ENCODE assay signal across 1 cellular context in the genomic region with DNA sequence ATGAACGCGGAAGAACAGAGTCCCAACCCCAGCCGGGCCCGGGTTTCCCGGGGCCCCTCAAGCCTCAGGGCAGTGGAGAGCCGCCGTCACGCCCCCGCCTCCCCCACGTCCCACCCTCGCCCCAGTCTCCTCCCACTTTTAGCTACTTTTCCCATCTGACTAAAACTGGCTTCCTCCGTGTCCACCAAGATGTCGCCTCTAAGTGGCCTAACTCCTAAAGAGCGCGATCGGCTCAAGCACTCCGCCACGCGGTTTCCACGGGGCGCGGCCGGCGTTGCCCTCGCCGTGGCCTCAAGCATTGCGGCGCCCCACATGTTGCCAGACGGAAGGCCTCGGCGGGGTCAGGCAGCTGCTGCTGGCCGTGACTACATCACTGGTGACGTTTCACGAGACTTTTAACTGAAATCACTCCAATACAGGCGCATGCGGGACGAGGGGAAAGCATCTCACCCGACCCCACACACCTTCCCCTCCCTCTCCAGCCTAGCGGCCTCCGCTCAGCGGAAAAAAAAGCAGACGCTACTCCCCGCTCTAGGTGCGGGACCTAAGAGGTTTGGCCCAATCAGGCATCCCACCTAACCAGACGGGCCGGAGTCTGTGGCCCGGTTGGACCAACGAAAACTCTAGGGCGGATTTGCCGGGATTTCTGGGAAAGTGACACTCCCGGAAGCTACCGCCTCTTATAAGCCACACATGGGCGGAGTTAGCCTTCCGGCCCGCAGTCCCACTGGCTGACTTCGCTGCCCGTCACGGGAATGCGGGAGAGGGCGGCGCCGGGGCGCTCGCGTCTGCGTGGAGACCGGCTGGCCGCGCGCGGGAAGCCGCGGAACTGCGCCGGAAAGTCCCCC.
TF ChIP-seq lines count a peak whose summit lies in the region.

A gene (plus strand): TSS at position 785 of the 848 bp plus-strand sequence. CDS start 3,251 bp downstream, outside the sequence.

TF ChIP-seq in GM12878, 131 proteins besides CTCF, POLR2A, EP300 and RAD21 (continued from another document and continues in another):
- TF ChIP-seq, protein P1, sequence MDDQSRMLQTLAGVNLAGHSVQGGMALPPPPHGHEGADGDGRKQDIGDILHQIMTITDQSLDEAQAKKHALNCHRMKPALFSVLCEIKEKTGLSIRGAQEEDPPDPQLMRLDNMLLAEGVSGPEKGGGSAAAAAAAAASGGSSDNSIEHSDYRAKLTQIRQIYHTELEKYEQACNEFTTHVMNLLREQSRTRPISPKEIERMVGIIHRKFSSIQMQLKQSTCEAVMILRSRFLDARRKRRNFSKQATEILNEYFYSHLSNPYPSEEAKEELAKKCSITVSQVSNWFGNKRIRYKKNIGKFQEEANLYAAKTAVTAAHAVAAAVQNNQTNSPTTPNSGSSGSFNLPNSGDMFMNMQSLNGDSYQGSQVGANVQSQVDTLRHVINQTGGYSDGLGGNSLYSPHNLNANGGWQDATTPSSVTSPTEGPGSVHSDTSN (IDR thresholded peaks at IDR 0.05; ENCODE audit: insufficient replicate concordance, low read depth, low read length) = peak; percentile 98
- TF ChIP-seq, protein P2, sequence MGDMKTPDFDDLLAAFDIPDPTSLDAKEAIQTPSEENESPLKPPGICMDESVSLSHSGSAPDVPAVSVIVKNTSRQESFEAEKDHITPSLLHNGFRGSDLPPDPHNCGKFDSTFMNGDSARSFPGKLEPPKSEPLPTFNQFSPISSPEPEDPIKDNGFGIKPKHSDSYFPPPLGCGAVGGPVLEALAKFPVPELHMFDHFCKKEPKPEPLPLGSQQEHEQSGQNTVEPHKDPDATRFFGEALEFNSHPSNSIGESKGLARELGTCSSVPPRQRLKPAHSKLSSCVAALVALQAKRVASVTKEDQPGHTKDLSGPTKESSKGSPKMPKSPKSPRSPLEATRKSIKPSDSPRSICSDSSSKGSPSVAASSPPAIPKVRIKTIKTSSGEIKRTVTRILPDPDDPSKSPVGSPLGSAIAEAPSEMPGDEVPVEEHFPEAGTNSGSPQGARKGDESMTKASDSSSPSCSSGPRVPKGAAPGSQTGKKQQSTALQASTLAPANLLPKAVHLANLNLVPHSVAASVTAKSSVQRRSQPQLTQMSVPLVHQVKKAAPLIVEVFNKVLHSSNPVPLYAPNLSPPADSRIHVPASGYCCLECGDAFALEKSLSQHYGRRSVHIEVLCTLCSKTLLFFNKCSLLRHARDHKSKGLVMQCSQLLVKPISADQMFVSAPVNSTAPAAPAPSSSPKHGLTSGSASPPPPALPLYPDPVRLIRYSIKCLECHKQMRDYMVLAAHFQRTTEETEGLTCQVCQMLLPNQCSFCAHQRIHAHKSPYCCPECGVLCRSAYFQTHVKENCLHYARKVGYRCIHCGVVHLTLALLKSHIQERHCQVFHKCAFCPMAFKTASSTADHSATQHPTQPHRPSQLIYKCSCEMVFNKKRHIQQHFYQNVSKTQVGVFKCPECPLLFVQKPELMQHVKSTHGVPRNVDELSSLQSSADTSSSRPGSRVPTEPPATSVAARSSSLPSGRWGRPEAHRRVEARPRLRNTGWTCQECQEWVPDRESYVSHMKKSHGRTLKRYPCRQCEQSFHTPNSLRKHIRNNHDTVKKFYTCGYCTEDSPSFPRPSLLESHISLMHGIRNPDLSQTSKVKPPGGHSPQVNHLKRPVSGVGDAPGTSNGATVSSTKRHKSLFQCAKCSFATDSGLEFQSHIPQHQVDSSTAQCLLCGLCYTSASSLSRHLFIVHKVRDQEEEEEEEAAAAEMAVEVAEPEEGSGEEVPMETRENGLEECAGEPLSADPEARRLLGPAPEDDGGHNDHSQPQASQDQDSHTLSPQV (IDR thresholded peaks at IDR 0.05) = peak; percentile 100
- TF ChIP-seq TAF1 (IDR thresholded peaks at IDR 0.05; ENCODE audit: borderline replicate concordance, low read depth, low read length) (peak; percentile 7; the same call in 1 of the 2 replicates), KLF5 (IDR thresholded peaks at IDR 0.05; ENCODE audit: partially characterized antibody) (no peak), CHD1 (IDR thresholded peaks at IDR 0.05; ENCODE audit: low read depth, low read length) (no peak), TARDBP (IDR thresholded peaks at IDR 0.05; ENCODE audit: borderline replicate concordance) (no peak), GABPA (IDR thresholded peaks at IDR 0.05; ENCODE audit: low read depth) (peak; percentile 97), MYC (IDR thresholded peaks at IDR 0.05; ENCODE audit: insufficient read depth, insufficient read length, insufficient replicate concordance, low read length, severe bottlenecking) (peak; percentile 77), POU2F2 (IDR thresholded peaks at IDR 0.05; ENCODE audit: borderline replicate concordance, low read depth, low read length) (no peak; the same call in 2 of the 3 replicates), BRCA1 (IDR thresholded peaks at IDR 0.05; ENCODE audit: low read depth, low read length) (no peak), ZNF274 (IDR thresholded peaks at IDR 0.05; ENCODE audit: insufficient read depth, insufficient read length) (no peak), CBFB (IDR thresholded peaks at IDR 0.05; ENCODE audit: low read depth) (peak; percentile 19; the same call in 1 of the 2 replicates), RFX5 (IDR thresholded peaks at IDR 0.05; ENCODE audit: low read depth, low read length) (no peak), RELA (IDR thresholded peaks at IDR 0.05; ENCODE audit: borderline replicate concordance, partially characterized antibody) (peak; percentile 44), ATF7 (IDR thresholded peaks at IDR 0.05; ENCODE audit: low read depth) (no peak; the same call in 1 of the 2 replicates), SP1 (IDR thresholded peaks at IDR 0.05; ENCODE audit: low read depth, low read length) (peak; percentile 96), ASH2L (IDR thresholded peaks at IDR 0.05; ENCODE audit: borderline replicate concordance, low read depth) (0 out of 2 replicates have a peak, but pooled peaks have one; percentile 40), BCL11A (IDR thresholded peaks at IDR 0.05; ENCODE audit: low read depth, low read length) (no peak), POLR2AphosphoS2 (IDR thresholded peaks at IDR 0.05; ENCODE audit: low read depth, low read length) (no peak), SIN3A (IDR thresholded peaks at IDR 0.05; ENCODE audit: low read depth, low read length) (no peak; the same call in 1 of the 2 replicates), KAT2A (conservative IDR thresholded peaks at IDR 0.05; ENCODE audit: control insufficient read depth, low read depth, low read length) (no peak), RAD51 (IDR thresholded peaks at IDR 0.05) (no peak), ZSCAN29 (IDR thresholded peaks at IDR 0.05) (no peak), YBX1 (IDR thresholded peaks at IDR 0.05) (no peak), BHLHE40 (IDR thresholded peaks at IDR 0.05; ENCODE audit: borderline replicate concordance in 1 of 2, low read depth in 2 of 2, low read length in 1 of 2) (peak; percentile 19 to 66; a peak in 3 of 4 replicates)
- TF ChIP-seq, protein P3, sequence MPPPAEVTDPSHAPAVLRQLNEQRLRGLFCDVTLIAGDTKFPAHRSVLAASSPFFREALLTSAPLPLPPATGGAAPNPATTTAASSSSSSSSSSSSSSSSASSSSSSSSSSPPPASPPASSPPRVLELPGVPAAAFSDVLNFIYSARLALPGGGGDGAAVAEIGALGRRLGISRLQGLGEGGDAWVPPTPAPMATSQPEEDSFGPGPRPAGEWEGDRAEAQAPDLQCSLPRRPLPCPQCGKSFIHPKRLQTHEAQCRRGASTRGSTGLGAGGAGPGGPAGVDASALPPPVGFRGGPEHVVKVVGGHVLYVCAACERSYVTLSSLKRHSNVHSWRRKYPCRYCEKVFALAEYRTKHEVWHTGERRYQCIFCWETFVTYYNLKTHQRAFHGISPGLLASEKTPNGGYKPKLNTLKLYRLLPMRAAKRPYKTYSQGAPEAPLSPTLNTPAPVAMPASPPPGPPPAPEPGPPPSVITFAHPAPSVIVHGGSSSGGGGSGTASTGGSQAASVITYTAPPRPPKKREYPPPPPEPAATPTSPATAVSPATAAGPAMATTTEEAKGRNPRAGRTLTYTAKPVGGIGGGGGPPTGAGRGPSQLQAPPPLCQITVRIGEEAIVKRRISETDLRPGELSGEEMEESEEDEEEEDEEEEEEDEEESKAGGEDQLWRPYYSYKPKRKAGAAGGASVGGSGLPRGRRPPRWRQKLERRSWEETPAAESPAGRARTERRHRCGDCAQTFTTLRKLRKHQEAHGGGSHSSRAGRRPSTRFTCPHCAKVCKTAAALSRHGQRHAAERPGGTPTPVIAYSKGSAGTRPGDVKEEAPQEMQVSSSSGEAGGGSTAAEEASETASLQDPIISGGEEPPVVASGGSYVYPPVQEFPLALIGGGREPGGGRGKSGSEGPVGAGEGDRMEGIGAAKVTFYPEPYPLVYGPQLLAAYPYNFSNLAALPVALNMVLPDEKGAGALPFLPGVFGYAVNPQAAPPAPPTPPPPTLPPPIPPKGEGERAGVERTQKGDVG (CRISPR knock-in tag; IDR thresholded peaks at IDR 0.05) = no peak
- TF ChIP-seq, protein P4, sequence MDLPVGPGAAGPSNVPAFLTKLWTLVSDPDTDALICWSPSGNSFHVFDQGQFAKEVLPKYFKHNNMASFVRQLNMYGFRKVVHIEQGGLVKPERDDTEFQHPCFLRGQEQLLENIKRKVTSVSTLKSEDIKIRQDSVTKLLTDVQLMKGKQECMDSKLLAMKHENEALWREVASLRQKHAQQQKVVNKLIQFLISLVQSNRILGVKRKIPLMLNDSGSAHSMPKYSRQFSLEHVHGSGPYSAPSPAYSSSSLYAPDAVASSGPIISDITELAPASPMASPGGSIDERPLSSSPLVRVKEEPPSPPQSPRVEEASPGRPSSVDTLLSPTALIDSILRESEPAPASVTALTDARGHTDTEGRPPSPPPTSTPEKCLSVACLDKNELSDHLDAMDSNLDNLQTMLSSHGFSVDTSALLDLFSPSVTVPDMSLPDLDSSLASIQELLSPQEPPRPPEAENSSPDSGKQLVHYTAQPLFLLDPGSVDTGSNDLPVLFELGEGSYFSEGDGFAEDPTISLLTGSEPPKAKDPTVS (IDR thresholded peaks at IDR 0.05; ENCODE audit: low read depth, low read length) = no peak
- TF ChIP-seq, protein P5, sequence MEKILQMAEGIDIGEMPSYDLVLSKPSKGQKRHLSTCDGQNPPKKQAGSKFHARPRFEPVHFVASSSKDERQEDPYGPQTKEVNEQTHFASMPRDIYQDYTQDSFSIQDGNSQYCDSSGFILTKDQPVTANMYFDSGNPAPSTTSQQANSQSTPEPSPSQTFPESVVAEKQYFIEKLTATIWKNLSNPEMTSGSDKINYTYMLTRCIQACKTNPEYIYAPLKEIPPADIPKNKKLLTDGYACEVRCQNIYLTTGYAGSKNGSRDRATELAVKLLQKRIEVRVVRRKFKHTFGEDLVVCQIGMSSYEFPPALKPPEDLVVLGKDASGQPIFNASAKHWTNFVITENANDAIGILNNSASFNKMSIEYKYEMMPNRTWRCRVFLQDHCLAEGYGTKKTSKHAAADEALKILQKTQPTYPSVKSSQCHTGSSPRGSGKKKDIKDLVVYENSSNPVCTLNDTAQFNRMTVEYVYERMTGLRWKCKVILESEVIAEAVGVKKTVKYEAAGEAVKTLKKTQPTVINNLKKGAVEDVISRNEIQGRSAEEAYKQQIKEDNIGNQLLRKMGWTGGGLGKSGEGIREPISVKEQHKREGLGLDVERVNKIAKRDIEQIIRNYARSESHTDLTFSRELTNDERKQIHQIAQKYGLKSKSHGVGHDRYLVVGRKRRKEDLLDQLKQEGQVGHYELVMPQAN (conservative IDR thresholded peaks at IDR 0.05) = peak; percentile 60
- TF ChIP-seq, protein P6, sequence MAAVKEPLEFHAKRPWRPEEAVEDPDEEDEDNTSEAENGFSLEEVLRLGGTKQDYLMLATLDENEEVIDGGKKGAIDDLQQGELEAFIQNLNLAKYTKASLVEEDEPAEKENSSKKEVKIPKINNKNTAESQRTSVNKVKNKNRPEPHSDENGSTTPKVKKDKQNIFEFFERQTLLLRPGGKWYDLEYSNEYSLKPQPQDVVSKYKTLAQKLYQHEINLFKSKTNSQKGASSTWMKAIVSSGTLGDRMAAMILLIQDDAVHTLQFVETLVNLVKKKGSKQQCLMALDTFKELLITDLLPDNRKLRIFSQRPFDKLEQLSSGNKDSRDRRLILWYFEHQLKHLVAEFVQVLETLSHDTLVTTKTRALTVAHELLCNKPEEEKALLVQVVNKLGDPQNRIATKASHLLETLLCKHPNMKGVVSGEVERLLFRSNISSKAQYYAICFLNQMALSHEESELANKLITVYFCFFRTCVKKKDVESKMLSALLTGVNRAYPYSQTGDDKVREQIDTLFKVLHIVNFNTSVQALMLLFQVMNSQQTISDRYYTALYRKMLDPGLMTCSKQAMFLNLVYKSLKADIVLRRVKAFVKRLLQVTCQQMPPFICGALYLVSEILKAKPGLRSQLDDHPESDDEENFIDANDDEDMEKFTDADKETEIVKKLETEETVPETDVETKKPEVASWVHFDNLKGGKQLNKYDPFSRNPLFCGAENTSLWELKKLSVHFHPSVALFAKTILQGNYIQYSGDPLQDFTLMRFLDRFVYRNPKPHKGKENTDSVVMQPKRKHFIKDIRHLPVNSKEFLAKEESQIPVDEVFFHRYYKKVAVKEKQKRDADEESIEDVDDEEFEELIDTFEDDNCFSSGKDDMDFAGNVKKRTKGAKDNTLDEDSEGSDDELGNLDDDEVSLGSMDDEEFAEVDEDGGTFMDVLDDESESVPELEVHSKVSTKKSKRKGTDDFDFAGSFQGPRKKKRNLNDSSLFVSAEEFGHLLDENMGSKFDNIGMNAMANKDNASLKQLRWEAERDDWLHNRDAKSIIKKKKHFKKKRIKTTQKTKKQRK (IDR thresholded peaks at IDR 0.05; ENCODE audit: low read depth, low read length) = peak; percentile 67
- TF ChIP-seq, protein P7, sequence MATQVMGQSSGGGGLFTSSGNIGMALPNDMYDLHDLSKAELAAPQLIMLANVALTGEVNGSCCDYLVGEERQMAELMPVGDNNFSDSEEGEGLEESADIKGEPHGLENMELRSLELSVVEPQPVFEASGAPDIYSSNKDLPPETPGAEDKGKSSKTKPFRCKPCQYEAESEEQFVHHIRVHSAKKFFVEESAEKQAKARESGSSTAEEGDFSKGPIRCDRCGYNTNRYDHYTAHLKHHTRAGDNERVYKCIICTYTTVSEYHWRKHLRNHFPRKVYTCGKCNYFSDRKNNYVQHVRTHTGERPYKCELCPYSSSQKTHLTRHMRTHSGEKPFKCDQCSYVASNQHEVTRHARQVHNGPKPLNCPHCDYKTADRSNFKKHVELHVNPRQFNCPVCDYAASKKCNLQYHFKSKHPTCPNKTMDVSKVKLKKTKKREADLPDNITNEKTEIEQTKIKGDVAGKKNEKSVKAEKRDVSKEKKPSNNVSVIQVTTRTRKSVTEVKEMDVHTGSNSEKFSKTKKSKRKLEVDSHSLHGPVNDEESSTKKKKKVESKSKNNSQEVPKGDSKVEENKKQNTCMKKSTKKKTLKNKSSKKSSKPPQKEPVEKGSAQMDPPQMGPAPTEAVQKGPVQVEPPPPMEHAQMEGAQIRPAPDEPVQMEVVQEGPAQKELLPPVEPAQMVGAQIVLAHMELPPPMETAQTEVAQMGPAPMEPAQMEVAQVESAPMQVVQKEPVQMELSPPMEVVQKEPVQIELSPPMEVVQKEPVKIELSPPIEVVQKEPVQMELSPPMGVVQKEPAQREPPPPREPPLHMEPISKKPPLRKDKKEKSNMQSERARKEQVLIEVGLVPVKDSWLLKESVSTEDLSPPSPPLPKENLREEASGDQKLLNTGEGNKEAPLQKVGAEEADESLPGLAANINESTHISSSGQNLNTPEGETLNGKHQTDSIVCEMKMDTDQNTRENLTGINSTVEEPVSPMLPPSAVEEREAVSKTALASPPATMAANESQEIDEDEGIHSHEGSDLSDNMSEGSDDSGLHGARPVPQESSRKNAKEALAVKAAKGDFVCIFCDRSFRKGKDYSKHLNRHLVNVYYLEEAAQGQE (IDR thresholded peaks at IDR 0.05; ENCODE audit: low read depth, low read length) = no peak; the same call in 1 of the 2 replicates
- TF ChIP-seq, protein P8, sequence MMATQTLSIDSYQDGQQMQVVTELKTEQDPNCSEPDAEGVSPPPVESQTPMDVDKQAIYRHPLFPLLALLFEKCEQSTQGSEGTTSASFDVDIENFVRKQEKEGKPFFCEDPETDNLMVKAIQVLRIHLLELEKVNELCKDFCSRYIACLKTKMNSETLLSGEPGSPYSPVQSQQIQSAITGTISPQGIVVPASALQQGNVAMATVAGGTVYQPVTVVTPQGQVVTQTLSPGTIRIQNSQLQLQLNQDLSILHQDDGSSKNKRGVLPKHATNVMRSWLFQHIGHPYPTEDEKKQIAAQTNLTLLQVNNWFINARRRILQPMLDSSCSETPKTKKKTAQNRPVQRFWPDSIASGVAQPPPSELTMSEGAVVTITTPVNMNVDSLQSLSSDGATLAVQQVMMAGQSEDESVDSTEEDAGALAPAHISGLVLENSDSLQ (IDR thresholded peaks at IDR 0.05) = peak; percentile 99
